Comparison of ENCODE assay signal across 31 cellular contexts in the genomic region with DNA sequence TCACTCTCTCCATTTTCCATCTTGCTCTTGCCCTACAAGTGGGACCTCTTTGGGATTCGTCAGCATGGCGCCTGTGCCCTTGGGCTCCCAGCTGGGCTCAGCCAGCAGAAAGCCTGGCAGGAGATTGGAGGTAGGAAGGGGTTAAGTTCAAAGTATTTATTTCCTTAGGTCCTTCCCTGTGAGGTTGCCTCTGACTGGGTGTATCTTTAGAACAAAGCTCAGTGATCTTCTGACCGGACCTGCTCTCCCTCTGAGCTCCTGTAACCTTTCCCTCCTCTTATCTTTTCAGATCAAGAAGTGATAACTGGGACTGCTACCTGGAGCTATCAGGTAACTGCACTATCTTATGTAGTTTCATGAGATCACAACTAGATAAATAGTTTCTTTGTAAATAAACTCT.
"Had no signal": no experiment of that assay in that cellular context is flagged by ENCODE, and none has a peak within 500 bp of the region (broad histone marks: within the 10 kb centered on the region; RNA-seq: fewer than 3 reads in every experiment).

No MANE protein-coding gene starts in this region.

- H3K36me3 Mint-ChIP-seq: activated naive CD4-positive, alpha-beta T cell treated with anti-CD3 and anti-CD28 coated beads, Interleukin-2, amount 10 ng/mL, durations not matched to agents 7 days and 5 days; activated naive CD8-positive, alpha-beta T cell treated with anti-CD3 and anti-CD28 coated beads, Interleukin-2, amount 10 ng/mL, durations not matched to agents 7 days and 5 days had no signal

- H3K27me3 ChIP-seq: breast epithelium, MG63, Peyer's patch, SJCRH30 had no signal

- H3K4me3 Mint-ChIP-seq: activated CD4-positive, alpha-beta memory T cell treated with anti-CD3 and anti-CD28 coated beads, Interleukin-2, amount 10 ng/mL, durations not matched to agents 7 days and 5 days; activated CD4-positive, alpha-beta T cell treated with anti-CD3 and anti-CD28 coated beads for 36 hours; activated naive CD4-positive, alpha-beta T cell treated with anti-CD3 and anti-CD28 coated beads, Interleukin-2, amount 10 ng/mL, durations not matched to agents 7 days and 5 days; activated naive CD8-positive, alpha-beta T cell treated with anti-CD3 and anti-CD28 coated beads, Interleukin-2, amount 10 ng/mL, durations not matched to agents 7 days and 5 days; activated T-cell treated with anti-CD3 and anti-CD28 coated beads, Interleukin-2, amount 50 U/mL, for 72 hours had no signal

- H3K36me3 ChIP-seq: breast epithelium, MG63, Peyer's patch, SJCRH30, WERI-Rb-1 had no signal

- H3K27ac ChIP-seq: breast epithelium, KMS-11, RWPE1, SJCRH30, WERI-Rb-1 had no signal

- DNase-seq: activated CD4-positive, alpha-beta memory T cell treated with anti-CD3 and anti-CD28 coated beads, Interleukin-2, amount 10 ng/mL, durations not matched to agents 7 days and 5 days; activated CD4-positive, alpha-beta T cell treated with anti-CD3 and anti-CD28 coated beads for 36 hours; activated CD4-positive, alpha-beta T cell treated with anti-CD3 and anti-CD28 coated beads, Interleukin-2, amount 50 U/mL, for 1 hour; activated CD8-positive, alpha-beta memory T cell treated with anti-CD3 and anti-CD28 coated beads, Interleukin-2, amount 50 U/mL, for 4 hours; activated gamma-delta T cell treated with Interleukin-2 at 50 U/mL for 16 hours; activated naive CD4-positive, alpha-beta T cell treated with anti-CD3 and anti-CD28 coated beads, Interleukin-2, amount 10 ng/mL, durations not matched to agents 7 days and 5 days; activated naive CD8-positive, alpha-beta T cell treated with anti-CD3 and anti-CD28 coated beads, Interleukin-2, amount 10 ng/mL, durations not matched to agents 7 days and 5 days; activated T-cell treated with anti-CD3 and anti-CD28 coated beads, Interleukin-2, amount 50 U/mL, for 72 hours; aorta; caudate nucleus; MG63; NCI-H1092 treated with DMSO at 0.1 percent for 48 hours; NCI-H1417 treated with DMSO at 0.1 percent for 48 hours; NCI-H1694; NCI-H2029; NCI-H2107; NCI-H345; NCI-H510A; NCI-H69; NK-92 treated with Interleukin-12 subunit alpha and Interleukin-12 subunit beta, amount 100 ng/mL, for 24 hours; OCI-M1; Right ventricle myocardium superior; SJCRH30; SK-N-SH; T-helper 1 cell; WERI-Rb-1 had no signal

- H3K9me3 ChIP-seq: breast epithelium, MG63, Peyer's patch, SJCRH30, SK-N-SH had no signal

- H3K4me2 ChIP-seq: KMS-11, SK-N-SH had no signal

- H3K9me3 Mint-ChIP-seq: activated CD4-positive, alpha-beta memory T cell treated with anti-CD3 and anti-CD28 coated beads, Interleukin-2, amount 10 ng/mL, durations not matched to agents 7 days and 5 days; activated naive CD4-positive, alpha-beta T cell treated with anti-CD3 and anti-CD28 coated beads, Interleukin-2, amount 10 ng/mL, durations not matched to agents 7 days and 5 days; activated naive CD8-positive, alpha-beta T cell treated with anti-CD3 and anti-CD28 coated beads, Interleukin-2, amount 10 ng/mL, durations not matched to agents 7 days and 5 days; activated T-cell treated with anti-CD3 and anti-CD28 coated beads, Interleukin-2, amount 50 U/mL, for 72 hours; activated T-helper 2 cell treated with anti-CD3 and anti-CD28 coated beads, Interferon-gamma antibody, Interleukin-2, Interleukin-4, amounts not matched to agents 10 μg/mL and 5 μg/mL and 100 μg/mL, durations not matched to agents 14 hours and 24 hours and 36 hours had no signal

- H3K9ac ChIP-seq: KMS-11, SK-N-SH had no signal

- H3K4me1 Mint-ChIP-seq: activated CD4-positive, alpha-beta memory T cell treated with anti-CD3 and anti-CD28 coated beads, Interleukin-2, amount 10 ng/mL, durations not matched to agents 7 days and 5 days; activated naive CD4-positive, alpha-beta T cell treated with anti-CD3 and anti-CD28 coated beads, Interleukin-2, amount 10 ng/mL, durations not matched to agents 7 days and 5 days had no signal

- H3K4me3 ChIP-seq: breast epithelium, MG63, Peyer's patch, SJCRH30 had no signal

- H3K27ac Mint-ChIP-seq: activated CD4-positive, alpha-beta memory T cell treated with anti-CD3 and anti-CD28 coated beads, Interleukin-2, amount 10 ng/mL, durations not matched to agents 7 days and 5 days; activated CD4-positive, alpha-beta T cell treated with anti-CD3 and anti-CD28 coated beads for 36 hours; activated naive CD4-positive, alpha-beta T cell treated with anti-CD3 and anti-CD28 coated beads, Interleukin-2, amount 10 ng/mL, durations not matched to agents 7 days and 5 days; activated naive CD8-positive, alpha-beta T cell treated with anti-CD3 and anti-CD28 coated beads, Interleukin-2, amount 10 ng/mL, durations not matched to agents 7 days and 5 days; activated T-helper 2 cell treated with anti-CD3 and anti-CD28 coated beads, Interferon-gamma antibody, Interleukin-2, Interleukin-4, amounts not matched to agents 10 μg/mL and 5 μg/mL and 100 μg/mL, durations not matched to agents 14 hours and 24 hours and 36 hours had no signal

- H3K4me1 ChIP-seq: breast epithelium, SJCRH30 had no signal

- H3K27me3 Mint-ChIP-seq: activated CD4-positive, alpha-beta T cell treated with anti-CD3 and anti-CD28 coated beads for 36 hours had no signal

- ATAC-seq: activated CD4-positive, alpha-beta T cell treated with anti-CD3 and anti-CD28 coated beads for 36 hours; activated T-cell treated with anti-CD3 and anti-CD28 coated beads, Interleukin-2, amount 50 U/mL, for 72 hours had no signal
